In genomic region chr15:40108061-40108854, GRCh38 we compare ENCODE assay signal across 8 cellular contexts.
DNase-seq lines count a peak whose midpoint lies in the region; ATAC-seq and TF ChIP-seq lines count a peak whose summit lies in the region.

No MANE protein-coding gene starts in this region.

- ATAC-seq in GM19025 (IDR thresholded peaks at IDR 0.05; ENCODE audit: low read depth, unreplicated experiment): peak; percentile 7

- H3K27ac ChIP-seq in OCI-LY3 (ENCODE audit: low read length): peak overlapping the region; percentile 99
- peak overlapping the region; percentile 77 to 79 for H3K27ac ChIP-seq in tibial artery

- no peaks in the 10 kb centered on the region for H3K27me3 Mint-ChIP-seq in dendritic cell treated with granulocyte-macrophage colony-stimulating factor and Interleukin-4, amounts not matched to agents 40 ng/mL and 50 ng/mL, for 4 days

- DNase-seq in AG08395 (ENCODE audit: low spot score) (peak; percentile 56), medulla oblongata (ENCODE audit: extremely low spot score) (peak; percentile 54), tibial artery (peak; percentile 79 to 94), NOMO-1 treated with dmso at 0.1 percent for 144 hours (lab: John Stamatoyannopoulos, UW; ENCODE audit: unreplicated experiment) (no peak), germinal center (ENCODE audit: low spot score) (no peak)

- H3K27me3 ChIP-seq in OCI-LY3 (ENCODE audit: low read depth, low read length) (no peaks in the 10 kb centered on the region), tibial artery (peaks cover 0 to 6% of the 10 kb centered on the region in 2 donors)

- peaks cover 20% of the 10 kb centered on the region for H3K36me3 ChIP-seq in OCI-LY3 (replicated peaks; ENCODE audit: low read depth, low read length)
- no peaks in the 10 kb centered on the region for H3K36me3 ChIP-seq in tibial artery

- peak overlapping the region; percentile 98 for H3K9ac ChIP-seq in OCI-LY3 (ENCODE audit: low read length)

- peaks cover 45% of the 10 kb centered on the region for H3K79me2 ChIP-seq in OCI-LY3 (ENCODE audit: low read length)

- H2AFZ ChIP-seq in OCI-LY3 (ENCODE audit: low read depth, low read length): no peak overlapping the region

- peak overlapping the region; percentile 91 for H3K4me3 Mint-ChIP-seq in dendritic cell treated with granulocyte-macrophage colony-stimulating factor and Interleukin-4, amounts not matched to agents 40 ng/mL and 50 ng/mL, for 4 days

- peak overlapping the region; percentile 98 for H3K4me2 ChIP-seq in OCI-LY3 (ENCODE audit: low read length)

- peaks cover 41% of the 10 kb centered on the region for H3K36me3 Mint-ChIP-seq in dendritic cell treated with granulocyte-macrophage colony-stimulating factor and Interleukin-4, amounts not matched to agents 40 ng/mL and 50 ng/mL, for 4 days (ENCODE audit: low read depth)

- peaks cover 61% of the 10 kb centered on the region for H3K4me1 Mint-ChIP-seq in dendritic cell treated with granulocyte-macrophage colony-stimulating factor and Interleukin-4, amounts not matched to agents 40 ng/mL and 50 ng/mL, for 4 days (ENCODE audit: low read depth)

- H3K9me3 ChIP-seq in OCI-LY3 (ENCODE audit: insufficient read depth, low read length): no peaks in the 10 kb centered on the region
- no peaks in the 10 kb centered on the region for H3K9me3 ChIP-seq in tibial artery

- no peaks in the 10 kb centered on the region for H4K20me1 ChIP-seq in OCI-LY3 (ENCODE audit: insufficient read depth, low read length)

- no peaks in the 10 kb centered on the region for H3K9me3 Mint-ChIP-seq in dendritic cell treated with granulocyte-macrophage colony-stimulating factor and Interleukin-4, amounts not matched to agents 40 ng/mL and 50 ng/mL, for 4 days

- intact Hi-C loops in dendritic cell treated with granulocyte-macrophage colony-stimulating factor and Interleukin-4, amounts not matched to agents 40 ng/mL and 50 ng/mL, for 4 days (cut with micrococcal nuclease): loop anchor here (5.0 kb wide), 1 partner anchor 54 kb away; the partner anchor contains the start of gene BUB1B
- intact Hi-C loops in tibial artery (cut with DNase I; ENCODE audit: low total_unique reads): loop anchor here (10.0 kb wide), 2 partner anchors 63 to 1147 kb away; no protein-coding TSS in a partner anchor

- TF ChIP-seq CTCF in OCI-LY3 (IDR thresholded peaks at IDR 0.05; ENCODE audit: low read depth, low read length) (no peak), tibial artery (IDR thresholded peaks at IDR 0.05) (no peak)

- peaks cover 55% of the 10 kb centered on the region for H3K4me1 ChIP-seq in OCI-LY3 (ENCODE audit: low read length)
- peaks cover 0 to 59% (median 42%) of the 10 kb centered on the region in 4 donors for H3K4me1 ChIP-seq in tibial artery

- H3K27ac Mint-ChIP-seq in dendritic cell treated with granulocyte-macrophage colony-stimulating factor and Interleukin-4, amounts not matched to agents 40 ng/mL and 50 ng/mL, for 4 days: peak overlapping the region; percentile 87

- H3K4me3 ChIP-seq in OCI-LY3 (ENCODE audit: low read length) (peak overlapping the region; percentile 86), tibial artery (peak overlapping the region; percentile 72 to 91)

Comparison
In these comparisons a context has a peak if more than half of its experiments do, and no peak if none do; other contexts are left out.
1. DNase-seq: peak in AG08395 (single experiment), medulla oblongata (single experiment) and tibial artery (2 of 2); none in NOMO-1 treated with dmso at 0.1 percent for 144 hours (single experiment) and germinal center (single experiment).